Comparison of ENCODE assay signal across 3 cellular contexts in the genomic region with DNA sequence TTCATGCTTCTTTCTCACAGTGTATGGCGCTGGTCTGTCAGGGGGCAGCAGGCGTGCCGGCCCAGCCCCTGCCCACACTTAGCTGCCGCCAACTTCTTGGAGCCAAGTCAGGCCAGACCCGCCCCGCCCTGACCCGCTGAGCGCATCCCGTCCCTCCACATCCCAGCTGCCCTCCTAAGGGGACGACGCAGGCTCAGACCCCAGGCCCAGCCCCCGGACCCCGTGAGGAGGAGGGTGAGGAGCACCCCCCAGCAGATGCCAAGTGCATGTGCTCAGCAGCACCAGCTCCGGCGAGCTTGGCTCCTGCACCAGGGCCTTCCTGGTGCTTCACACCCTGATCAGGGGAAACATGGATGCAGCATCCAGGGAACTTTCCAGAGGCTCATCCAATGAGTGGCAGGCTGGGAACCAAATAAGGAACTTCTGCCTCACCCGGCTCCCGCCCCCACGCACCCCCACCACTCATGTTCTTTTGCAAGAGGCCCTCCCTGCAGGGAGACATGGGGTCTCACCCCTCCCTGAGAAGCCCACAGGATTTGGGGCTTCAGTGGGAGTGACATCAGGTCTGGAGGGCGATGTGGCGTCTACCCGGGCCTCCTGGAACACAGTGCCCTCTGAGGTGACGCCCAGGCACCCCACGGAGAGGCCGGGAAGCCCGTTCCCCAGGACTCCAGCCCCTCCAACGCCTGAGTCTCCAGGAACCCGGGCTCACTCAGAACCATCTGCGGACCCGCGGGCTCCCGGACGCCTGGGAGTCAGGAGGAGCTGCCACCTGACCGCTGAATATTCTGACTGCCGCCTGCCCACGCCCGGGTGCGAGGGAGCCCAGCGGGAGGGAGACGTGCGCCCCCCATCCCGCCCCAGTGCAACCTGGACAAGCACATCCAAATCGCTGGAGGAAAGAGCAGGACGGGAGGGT.
TF ChIP-seq lines count a peak whose summit lies in the region.

No MANE protein-coding gene starts in this region.

TF ChIP-seq in SK-N-SH treated with all-trans-retinoic acid at 6 μM for 48 hours, 23 proteins besides CTCF, POLR2A, EP300 and RAD21:
- TF ChIP-seq PPARA (CRISPR knock-in tag; IDR thresholded peaks at IDR 0.05; ENCODE audit: borderline replicate concordance) (no peak), ISL1 (CRISPR knock-in tag; IDR thresholded peaks at IDR 0.05) (no peak)
TF ChIP-seq in SK-N-SH treated with all-trans-retinoic acid at 6 μM for 48 hours: peak in this region for 0.

TF ChIP-seq in SK-N-SH, 30 proteins besides CTCF, POLR2A, EP300 and RAD21:
- TF ChIP-seq, protein P1, sequence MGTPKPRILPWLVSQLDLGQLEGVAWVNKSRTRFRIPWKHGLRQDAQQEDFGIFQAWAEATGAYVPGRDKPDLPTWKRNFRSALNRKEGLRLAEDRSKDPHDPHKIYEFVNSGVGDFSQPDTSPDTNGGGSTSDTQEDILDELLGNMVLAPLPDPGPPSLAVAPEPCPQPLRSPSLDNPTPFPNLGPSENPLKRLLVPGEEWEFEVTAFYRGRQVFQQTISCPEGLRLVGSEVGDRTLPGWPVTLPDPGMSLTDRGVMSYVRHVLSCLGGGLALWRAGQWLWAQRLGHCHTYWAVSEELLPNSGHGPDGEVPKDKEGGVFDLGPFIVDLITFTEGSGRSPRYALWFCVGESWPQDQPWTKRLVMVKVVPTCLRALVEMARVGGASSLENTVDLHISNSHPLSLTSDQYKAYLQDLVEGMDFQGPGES (IDR thresholded peaks at IDR 0.05; ENCODE audit: low read depth, low read length), result no peak
- TF ChIP-seq, protein P2, sequence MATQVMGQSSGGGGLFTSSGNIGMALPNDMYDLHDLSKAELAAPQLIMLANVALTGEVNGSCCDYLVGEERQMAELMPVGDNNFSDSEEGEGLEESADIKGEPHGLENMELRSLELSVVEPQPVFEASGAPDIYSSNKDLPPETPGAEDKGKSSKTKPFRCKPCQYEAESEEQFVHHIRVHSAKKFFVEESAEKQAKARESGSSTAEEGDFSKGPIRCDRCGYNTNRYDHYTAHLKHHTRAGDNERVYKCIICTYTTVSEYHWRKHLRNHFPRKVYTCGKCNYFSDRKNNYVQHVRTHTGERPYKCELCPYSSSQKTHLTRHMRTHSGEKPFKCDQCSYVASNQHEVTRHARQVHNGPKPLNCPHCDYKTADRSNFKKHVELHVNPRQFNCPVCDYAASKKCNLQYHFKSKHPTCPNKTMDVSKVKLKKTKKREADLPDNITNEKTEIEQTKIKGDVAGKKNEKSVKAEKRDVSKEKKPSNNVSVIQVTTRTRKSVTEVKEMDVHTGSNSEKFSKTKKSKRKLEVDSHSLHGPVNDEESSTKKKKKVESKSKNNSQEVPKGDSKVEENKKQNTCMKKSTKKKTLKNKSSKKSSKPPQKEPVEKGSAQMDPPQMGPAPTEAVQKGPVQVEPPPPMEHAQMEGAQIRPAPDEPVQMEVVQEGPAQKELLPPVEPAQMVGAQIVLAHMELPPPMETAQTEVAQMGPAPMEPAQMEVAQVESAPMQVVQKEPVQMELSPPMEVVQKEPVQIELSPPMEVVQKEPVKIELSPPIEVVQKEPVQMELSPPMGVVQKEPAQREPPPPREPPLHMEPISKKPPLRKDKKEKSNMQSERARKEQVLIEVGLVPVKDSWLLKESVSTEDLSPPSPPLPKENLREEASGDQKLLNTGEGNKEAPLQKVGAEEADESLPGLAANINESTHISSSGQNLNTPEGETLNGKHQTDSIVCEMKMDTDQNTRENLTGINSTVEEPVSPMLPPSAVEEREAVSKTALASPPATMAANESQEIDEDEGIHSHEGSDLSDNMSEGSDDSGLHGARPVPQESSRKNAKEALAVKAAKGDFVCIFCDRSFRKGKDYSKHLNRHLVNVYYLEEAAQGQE (IDR thresholded peaks at IDR 0.05; ENCODE audit: low read depth, low read length), result no peak
- TF ChIP-seq SIN3A (IDR thresholded peaks at IDR 0.05; ENCODE audit: borderline replicate concordance, low read depth, low read length) (no peak), MEF2A (IDR thresholded peaks at IDR 0.05; ENCODE audit: borderline replicate concordance, low read depth) (no peak), RCOR1 (IDR thresholded peaks at IDR 0.05; ENCODE audit: low read length) (no peak), CHD2 (IDR thresholded peaks at IDR 0.05; ENCODE audit: low read length, partially characterized antibody) (no peak), SMC3 (IDR thresholded peaks at IDR 0.05; ENCODE audit: low read depth, low read length) (no peak), TEAD4 (IDR thresholded peaks at IDR 0.05; ENCODE audit: borderline replicate concordance, insufficient read depth) (no peak), JUND (IDR thresholded peaks at IDR 0.05) (no peak), FOXM1 (IDR thresholded peaks at IDR 0.05; ENCODE audit: low read depth) (no peak), NRF1 (IDR thresholded peaks at IDR 0.05; ENCODE audit: low read depth, low read length) (no peak), FOXJ3 (CRISPR knock-in tag; IDR thresholded peaks at IDR 0.05) (no peak), RFX5 (IDR thresholded peaks at IDR 0.05; ENCODE audit: low read length) (no peak)
- TF ChIP-seq, protein P3, sequence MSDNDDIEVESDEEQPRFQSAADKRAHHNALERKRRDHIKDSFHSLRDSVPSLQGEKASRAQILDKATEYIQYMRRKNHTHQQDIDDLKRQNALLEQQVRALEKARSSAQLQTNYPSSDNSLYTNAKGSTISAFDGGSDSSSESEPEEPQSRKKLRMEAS (IDR thresholded peaks at IDR 0.05; ENCODE audit: low read depth), result no peak
- TF ChIP-seq, protein P4, sequence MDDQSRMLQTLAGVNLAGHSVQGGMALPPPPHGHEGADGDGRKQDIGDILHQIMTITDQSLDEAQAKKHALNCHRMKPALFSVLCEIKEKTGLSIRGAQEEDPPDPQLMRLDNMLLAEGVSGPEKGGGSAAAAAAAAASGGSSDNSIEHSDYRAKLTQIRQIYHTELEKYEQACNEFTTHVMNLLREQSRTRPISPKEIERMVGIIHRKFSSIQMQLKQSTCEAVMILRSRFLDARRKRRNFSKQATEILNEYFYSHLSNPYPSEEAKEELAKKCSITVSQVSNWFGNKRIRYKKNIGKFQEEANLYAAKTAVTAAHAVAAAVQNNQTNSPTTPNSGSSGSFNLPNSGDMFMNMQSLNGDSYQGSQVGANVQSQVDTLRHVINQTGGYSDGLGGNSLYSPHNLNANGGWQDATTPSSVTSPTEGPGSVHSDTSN (IDR thresholded peaks at IDR 0.05), result no peak

TF ChIP-seq in H1, 55 proteins besides CTCF, POLR2A, EP300 and RAD21:
- TF ChIP-seq TAF7 (optimal IDR thresholded peaks at IDR 0.05; ENCODE audit: borderline replicate concordance, low read depth, low read length), result no peak
- TF ChIP-seq NRF1 (IDR thresholded peaks at IDR 0.05; ENCODE audit: low read depth, low read length), result no peak
- no peak for TF ChIP-seq CREB1 (IDR thresholded peaks at IDR 0.05)
- no peak for TF ChIP-seq POLR2AphosphoS5 (IDR thresholded peaks at IDR 0.05; ENCODE audit: low read depth, low read length)
